ENCODE assay signal across 17 cellular contexts in genomic region chr10:83127942-83128575, GRCh38.
"Had no signal": no experiment of that assay in that cellular context is flagged by ENCODE, and none has a peak within 500 bp of the region (broad histone marks: within the 10 kb centered on the region; RNA-seq: fewer than 3 reads in every experiment).

No MANE protein-coding gene starts in this region.

- H3K27ac ChIP-seq: lower lobe of right lung, neutrophil, right atrium auricular region, skin epidermis, thyroid gland, uterus had no signal

- H3K9me3 ChIP-seq: lower lobe of right lung, neutrophil, right atrium auricular region, thyroid gland, uterus had no signal

- DNase-seq: activated CD4-positive, alpha-beta T cell treated with anti-CD3 and anti-CD28 coated beads, Interleukin-2, amount 50 U/mL, for 48 hours; activated CD4-positive, CD25-positive, alpha-beta regulatory T cell; activated gamma-delta T cell; activated T-cell treated with anti-CD3 and anti-CD28 coated beads, Interleukin-2, amount 50 U/mL, for 4 hours; aorta; central memory CD4-positive, alpha-beta T cell; cortex of kidney; effector CD8-positive, alpha-beta T cell; left cardiac atrium; lower lobe of right lung; naive B cell; T-helper 17 cell; thyroid gland; uterus had no signal

- H3K4me3 ChIP-seq: lower lobe of right lung, right atrium auricular region, skin epidermis, thyroid gland, uterus had no signal

- H3K36me3 ChIP-seq: lower lobe of right lung, neutrophil, right atrium auricular region, thyroid gland, uterus had no signal

- H3K4me1 ChIP-seq: lower lobe of right lung, right atrium auricular region, thyroid gland, uterus had no signal

- H3K27me3 ChIP-seq: neutrophil, right atrium auricular region, thyroid gland, uterus had no signal
